ENCODE assay signal across 22 cellular contexts in genomic region chr16:68342620-68343019, GRCh38. TPM values are rescaled to one million over a fixed set of nuclear protein-coding genes. Genes with fewer than 3 reads are reported as not detected.
DNase-seq lines count a peak whose midpoint lies in the region; ATAC-seq, FAIRE-seq and TF ChIP-seq lines count a peak whose summit lies in the region.
"Had no signal": no experiment of that assay in that cellular context is flagged by ENCODE, and none has a peak within 500 bp of the region (broad histone marks: within the 10 kb centered on the region; RNA-seq: fewer than 3 reads in every experiment).

No MANE protein-coding gene starts in this region.

- POLR2A ChIA-PET in HepG2 (lab: Yijun Ruan, JAX) = no interaction called here

- H3K27ac ChIP-seq in HepG2 (ENCODE audit: extremely low read length, insufficient read depth, low read length) (no peak overlapping the region), neuronal stem cell (replicated peaks; ENCODE audit: low read length) (no peak overlapping the region)
- H3K27ac ChIP-seq: HL-60 had no signal

- H4K8ac ChIP-seq in neuronal stem cell (ENCODE audit: low read depth, low read length) = no peak overlapping the region

- H3K23ac ChIP-seq in neuronal stem cell (ENCODE audit: low read depth, low read length, poor library complexity) = no peak overlapping the region

- no peaks in the 10 kb centered on the region for H3K79me1 ChIP-seq in neuronal stem cell (ENCODE audit: low read depth, low read length)

- CTCF ChIA-PET in HepG2 (lab: Yijun Ruan, JAX; ENCODE audit: low intra/inter-chr PET ratio, low total read pairs) = no interaction called here

- H3K4me1 ChIP-seq in HAP-1 = peaks cover 6% of the 10 kb centered on the region
- H3K4me1 ChIP-seq in HepG2 (ENCODE audit: insufficient read depth, low read length) = no peaks in the 10 kb centered on the region
- H3K4me1 ChIP-seq in neuronal stem cell (ENCODE audit: control insufficient read depth in 2 of 2, insufficient read depth in 1 of 2, low read depth in 1 of 2, low read length in 2 of 2) = no peaks in the 10 kb centered on the region
- H3K4me1 ChIP-seq: BE2C, Caco-2 had no signal

- TF ChIP-seq POLR2A in HepG2 (IDR thresholded peaks at IDR 0.05; ENCODE audit: insufficient read depth in 1 of 2, low read depth in 2 of 2, low read length in 2 of 2) = no peak

- no peak overlapping the region for H2BK120ac ChIP-seq in neuronal stem cell (ENCODE audit: low read depth, low read length)

- H3K9me3 ChIP-seq in HAP-1 = no peaks in the 10 kb centered on the region
- no peaks in the 10 kb centered on the region for H3K9me3 ChIP-seq in HepG2 (ENCODE audit: low read length)
- peaks cover 0 to 1% of the 10 kb centered on the region in 2 donors for H3K9me3 ChIP-seq in neuronal stem cell (replicated peaks in 1 of 2; ENCODE audit: control insufficient read depth in 2 of 2, insufficient read depth in 1 of 2, low read depth in 1 of 2, low read length in 2 of 2)
- H3K9me3 ChIP-seq: BE2C, Caco-2 had no signal

- no peak for TF ChIP-seq CTCF in HepG2 (CRISPR knock-in tag; IDR thresholded peaks at IDR 0.05)

- H3K4me3 ChIP-seq in HAP-1 (no peak overlapping the region), HepG2 (replicated peaks in 1 of 3; ENCODE audit: insufficient read depth in 1 of 3, low read depth in 2 of 3, low read length in 3 of 3) (no peak overlapping the region), neuronal stem cell (ENCODE audit: low read length in 2 of 2) (no peak overlapping the region)

- H3K36me3 ChIP-seq in HAP-1 (replicated peaks) (peaks cover 92% of the 10 kb centered on the region), HepG2 (replicated peaks in 1 of 2; ENCODE audit: control insufficient read depth in 1 of 2, insufficient read depth in 2 of 2, low read length in 2 of 2) (peaks cover 49 to 92% of the 10 kb centered on the region in 2 experiments), neuronal stem cell (replicated peaks in 1 of 2; ENCODE audit: control insufficient read depth in 2 of 2, insufficient read depth in 2 of 2, low read length in 2 of 2) (peaks cover 62 to 99% of the 10 kb centered on the region in 2 donors)

- WGBS in HepG2 (ENCODE audit: low lambda C conversion rate) = 100% methylated on average over 7 of the region's 7 CpGs
- no CpG with 5 or more reads among the region's 7 CpGs for WGBS in neuronal stem cell (ENCODE audit: extremely low coverage in 2 of 2, insufficient read length in 2 of 2, insufficient replicate concordance in 1 of 2), 2 donors

- H3K9ac ChIP-seq in HepG2 (ENCODE audit: insufficient read depth, low read depth, low read length) = no peak overlapping the region
- no peak overlapping the region for H3K9ac ChIP-seq in neuronal stem cell (ENCODE audit: low read depth, low read length, poor library complexity)

- intact Hi-C loops in posterior vena cava (cut with DNase I) (no loop called here), HepG2 (cut with micrococcal nuclease; ENCODE audit: unreplicated experiment) (no loop called here)

- H2BK15ac ChIP-seq in neuronal stem cell (ENCODE audit: low read length) = no peak overlapping the region

- peak; percentile 39 to 59 for DNase-seq in HAP-1 (ENCODE audit: low spot score in 2 of 2)
- DNase-seq in astrocyte of the hippocampus (ENCODE audit: low read depth, low spot score) = peak; percentile 77
- peak; percentile 36 for DNase-seq in posterior vena cava (ENCODE audit: low spot score)
- no peak for DNase-seq in HepG2 (ENCODE audit: low spot score)
- no peak for DNase-seq in KBM-7
- DNase-seq in neuronal stem cell (ENCODE audit: low spot score) = no peak
- no peak for DNase-seq in activated T-cell treated with anti-CD3 and anti-CD28 coated beads, Interleukin-2, amount 50 U/mL, for 1 hour
- DNase-seq: ACHN; BE2C; C1 segment of cervical spinal cord; Caco-2; CD4-positive, CD25-positive, alpha-beta regulatory T cell; CD8-positive, alpha-beta memory T cell; GOT3; HCEC 1CT; KG1 had no signal

- no peak overlapping the region for H2BK5ac ChIP-seq in neuronal stem cell (ENCODE audit: low read length)

- no peaks in the 10 kb centered on the region for H3K79me2 ChIP-seq in HepG2 (ENCODE audit: insufficient read depth, low read length)

- no peak overlapping the region for H2AFZ ChIP-seq in HepG2 (ENCODE audit: low read length)
- H2AFZ ChIP-seq in neuronal stem cell (ENCODE audit: low read length) = no peak overlapping the region

- H3K4me2 ChIP-seq in HepG2 (ENCODE audit: low read depth, low read length) (no peak overlapping the region), neuronal stem cell (ENCODE audit: insufficient read depth, low read length, poor library complexity, severe bottlenecking) (no peak overlapping the region)

- TF ChIP-seq EP300 in HepG2 (IDR thresholded peaks at IDR 0.05; ENCODE audit: low read depth in 2 of 2, low read length in 2 of 2) = no peak
- TF ChIP-seq EP300 in HepG2 (CRISPR knock-in tag; IDR thresholded peaks at IDR 0.05; ENCODE audit: borderline replicate concordance) = no peak

- ATAC-seq in HepG2 = no peak

- no peak overlapping the region for H3K18ac ChIP-seq in neuronal stem cell (ENCODE audit: low read length)

- no peak overlapping the region for H2BK12ac ChIP-seq in neuronal stem cell (ENCODE audit: low read length)

- H3K27me3 ChIP-seq in HAP-1 (ENCODE audit: low read depth) = no peaks in the 10 kb centered on the region
- H3K27me3 ChIP-seq in HepG2 (ENCODE audit: control insufficient read depth in 1 of 2, insufficient read depth in 2 of 2, low read length in 2 of 2) = no peaks in the 10 kb centered on the region
- no peaks in the 10 kb centered on the region for H3K27me3 ChIP-seq in neuronal stem cell (ENCODE audit: control insufficient read depth in 3 of 3, insufficient read depth in 3 of 3, low read depth in 1 of 3, low read length in 3 of 3)
- H3K27me3 ChIP-seq: BE2C had no signal

- no peak for FAIRE-seq in HepG2 (lab: Jason Lieb, UNC)
- FAIRE-seq: A204.1, D721Med, G401.6, GM12891, HTR-8/SVneo had no signal

- no peaks in the 10 kb centered on the region for H4K20me1 ChIP-seq in HepG2 (ENCODE audit: insufficient read depth, low read length)

- H4K91ac ChIP-seq in neuronal stem cell (ENCODE audit: low read depth, low read length, poor library complexity) = no peak overlapping the region

- no peak overlapping the region for H3K14ac ChIP-seq in neuronal stem cell (ENCODE audit: low read length)

- in situ Hi-C loops in HAP-1 (cut with MboI; ENCODE audit: low sequenced_read_pairs) = no loop called here
- in situ Hi-C loops in HepG2 (cut with HindIII; ENCODE audit: extremely low pct_ligation_motif_present, low pct_unique_long_range_greater_than_20kb) = no loop called here
- in situ Hi-C loops in KBM-7 (cut with MboI; ENCODE audit: low pct_unique_long_range_greater_than_20kb, low sequenced_read_pairs) = no loop called here

- no peak for TF ChIP-seq RAD21 in HepG2 (CRISPR knock-in tag; IDR thresholded peaks at IDR 0.05)

- BruUV-seq in HepG2 (replicated peaks; lab: Mats Ljungman, UMichigan) = no TSS peak

- no peak overlapping the region for H3K4ac ChIP-seq in neuronal stem cell (ENCODE audit: low read length)

- no peak overlapping the region for H2AK5ac ChIP-seq in neuronal stem cell (ENCODE audit: low read depth, low read length)

RNA-seq across cellular contexts. Expression of gene PRMT7, which starts 31.8 kb away (rescaled TPM):
- total RNA-seq in posterior vena cava (10 to 100 TPM; 18.1 to 22.9 TPM), HepG2 (2016; rRNA removed; fragmentation: Illumina TruSeq; extraction: Trizol) (46.7 and 55.0 TPM in 2 replicates)
- 9.5 and 12.3 TPM in 2 replicates for total RNA-seq in HepG2 (2016; cell fraction: cytosol; rRNA removed; fragmentation: Illumina TruSeq; extraction: Trizol; ENCODE audit: low read depth)
- 45.8 and 52.4 TPM in 2 replicates for total RNA-seq in HepG2 (2016; cell fraction: insoluble cytoplasmic fraction; rRNA removed; fragmentation: Illumina TruSeq; extraction: Trizol)
- total RNA-seq in HepG2 (2016; cell fraction: membrane; rRNA removed; fragmentation: Illumina TruSeq; extraction: Trizol) = 18.9 and 20.2 TPM in 2 replicates
- 51.3 and 66.0 TPM in 2 replicates for total RNA-seq in HepG2 (2016; cell fraction: nucleus; rRNA removed; fragmentation: Illumina TruSeq; extraction: Trizol)
- 47.5 and 53.5 TPM in 2 replicates for polyA plus RNA-seq in HepG2 (2011; rRNA removed)
- 35.5 and 39.1 TPM in 2 replicates for polyA plus RNA-seq in HepG2 (2011; cell fraction: cytosol; rRNA removed)
- 268 and 334 TPM in 2 replicates for polyA plus RNA-seq in HepG2 (2011; cell fraction: nucleus; rRNA removed)
- 28.1 and 39.6 TPM in 2 replicates for polyA plus RNA-seq in HepG2 (2012)
- 4.3 and 4.6 TPM in 2 replicates for polyA plus RNA-seq in HepG2 (2016; cell fraction: cytosol; fragmentation: Illumina TruSeq; extraction: Trizol; ENCODE audit: low read depth)
- polyA plus RNA-seq in HepG2 (2016; cell fraction: insoluble cytoplasmic fraction; fragmentation: Illumina TruSeq; extraction: Trizol; ENCODE audit: low read depth) = 36.4 and 39.2 TPM in 2 replicates
- polyA plus RNA-seq in HepG2 (2016; cell fraction: membrane; fragmentation: Illumina TruSeq; extraction: Trizol; ENCODE audit: low read depth) = 6.8 and 7.1 TPM in 2 replicates
- 109 and 112 TPM in 2 replicates for polyA plus RNA-seq in HepG2 (2016; cell fraction: nucleus; fragmentation: Illumina TruSeq; extraction: Trizol; ENCODE audit: insufficient read depth, low read depth)
- polyA minus RNA-seq in HepG2 (2011; rRNA and poly(A)+ RNA removed; ENCODE audit: low replicate concordance) = 105 and 173 TPM in 2 replicates
- 15.1 and 21.0 TPM in 2 replicates for polyA minus RNA-seq in HepG2 (2011; cell fraction: cytosol; rRNA and poly(A)+ RNA removed)
- polyA minus RNA-seq in HepG2 (2011; cell fraction: nucleus; rRNA and poly(A)+ RNA removed) = 89.8 and 99.8 TPM in 2 replicates
- 29.2 TPM for polyA plus RNA-seq in neuronal stem cell (2013, experiment 1 of 2)
- polyA plus RNA-seq in neuronal stem cell (2013, experiment 2 of 2) = 27.7 TPM

RNA-seq across cellular contexts. Expression of gene SLC7A6OS, which starts 31.9 kb away (rescaled TPM):
- total RNA-seq in posterior vena cava (10 to 100 TPM in 1 of 2 donors, 1 to 10 TPM in 1; 9.9 to 12.5 TPM), HepG2 (2016; rRNA removed; fragmentation: Illumina TruSeq; extraction: Trizol) (21.5 and 21.6 TPM in 2 replicates)
- total RNA-seq in HepG2 (2016; cell fraction: cytosol; rRNA removed; fragmentation: Illumina TruSeq; extraction: Trizol; ENCODE audit: low read depth) = 4.2 and 5.7 TPM in 2 replicates
- 19.7 and 21.7 TPM in 2 replicates for total RNA-seq in HepG2 (2016; cell fraction: insoluble cytoplasmic fraction; rRNA removed; fragmentation: Illumina TruSeq; extraction: Trizol)
- 8.6 and 9.1 TPM in 2 replicates for total RNA-seq in HepG2 (2016; cell fraction: membrane; rRNA removed; fragmentation: Illumina TruSeq; extraction: Trizol)
- 28.4 and 34.8 TPM in 2 replicates for total RNA-seq in HepG2 (2016; cell fraction: nucleus; rRNA removed; fragmentation: Illumina TruSeq; extraction: Trizol)
- polyA plus RNA-seq in HepG2 (2011; rRNA removed) = 11.2 and 12.5 TPM in 2 replicates
- 6.1 and 9.0 TPM in 2 replicates for polyA plus RNA-seq in HepG2 (2011; cell fraction: cytosol; rRNA removed)
- 22.2 and 25.4 TPM in 2 replicates for polyA plus RNA-seq in HepG2 (2011; cell fraction: nucleus; rRNA removed)
- 12.1 and 13.5 TPM in 2 replicates for polyA plus RNA-seq in HepG2 (2012)
- polyA plus RNA-seq in HepG2 (2016; cell fraction: cytosol; fragmentation: Illumina TruSeq; extraction: Trizol; ENCODE audit: low read depth) = 2.2 and 2.4 TPM in 2 replicates
- 19.5 and 20.3 TPM in 2 replicates for polyA plus RNA-seq in HepG2 (2016; cell fraction: insoluble cytoplasmic fraction; fragmentation: Illumina TruSeq; extraction: Trizol; ENCODE audit: low read depth)
- polyA plus RNA-seq in HepG2 (2016; cell fraction: membrane; fragmentation: Illumina TruSeq; extraction: Trizol; ENCODE audit: low read depth) = 4.3 and 4.5 TPM in 2 replicates
- polyA plus RNA-seq in HepG2 (2016; cell fraction: nucleus; fragmentation: Illumina TruSeq; extraction: Trizol; ENCODE audit: insufficient read depth, low read depth) = 37.7 and 42.1 TPM in 2 replicates
- polyA minus RNA-seq in HepG2 (2011; rRNA and poly(A)+ RNA removed; ENCODE audit: low replicate concordance) = 8.8 and 15.1 TPM in 2 replicates
- polyA minus RNA-seq in HepG2 (2011; cell fraction: cytosol; rRNA and poly(A)+ RNA removed) = 4.7 and 4.9 TPM in 2 replicates
- 26.7 and 28.5 TPM in 2 replicates for polyA minus RNA-seq in HepG2 (2011; cell fraction: nucleus; rRNA and poly(A)+ RNA removed)
- polyA plus RNA-seq in neuronal stem cell (2013, experiment 1 of 2) = 11.8 TPM
- polyA plus RNA-seq in neuronal stem cell (2013, experiment 2 of 2) = 12.4 TPM

Comparison
In these comparisons a context has a peak if more than half of its experiments do, and no peak if none do; other contexts are left out.
1. DNase-seq: peak in HAP-1 (2 of 2), astrocyte of the hippocampus (single experiment) and posterior vena cava (single experiment); none in HepG2 (single experiment), KBM-7 (single experiment), neuronal stem cell (single experiment) and activated T-cell treated with anti-CD3 and anti-CD28 coated beads, Interleukin-2, amount 50 U/mL, for 1 hour (single experiment).